Comparison of ENCODE assay signal across 31 cellular contexts in the genomic region with DNA sequence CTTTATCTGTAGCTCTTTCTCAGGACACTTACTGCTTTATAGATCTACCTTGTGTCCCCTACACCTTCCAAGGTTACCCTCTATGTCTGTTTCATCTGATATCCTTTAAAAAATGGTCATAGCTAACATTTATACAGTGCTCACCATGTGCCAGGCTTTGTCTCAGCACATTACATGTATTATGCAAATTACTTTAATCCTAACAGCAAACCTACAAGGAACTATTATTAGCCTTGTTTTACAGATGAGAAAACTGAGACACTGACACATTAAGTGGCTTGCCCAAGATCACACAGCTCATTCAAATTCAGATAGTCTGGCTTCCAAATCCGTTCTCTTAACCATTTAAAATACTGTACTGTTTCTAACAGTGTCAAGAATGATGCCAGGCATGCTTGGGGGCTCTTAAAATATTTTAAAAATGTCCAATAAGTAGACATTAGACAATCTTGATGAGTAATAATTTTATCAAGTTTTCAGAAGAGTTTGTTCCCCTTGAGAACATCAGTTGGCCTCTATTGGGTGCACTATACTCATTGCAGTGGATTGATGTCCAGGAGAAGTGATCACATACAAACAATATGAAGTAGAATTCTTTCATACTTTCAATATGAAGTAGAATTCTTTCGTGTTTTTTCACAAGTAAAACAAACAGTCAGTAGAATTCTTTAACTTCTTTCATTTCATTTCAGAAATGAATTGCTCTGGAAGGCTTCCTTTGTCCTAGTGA.
DNase-seq lines count a peak whose midpoint lies in the region; ATAC-seq and TF ChIP-seq lines count a peak whose summit lies in the region.
"Had no signal": no experiment of that assay in that cellular context is flagged by ENCODE, and none has a peak within 500 bp of the region (broad histone marks: within the 10 kb centered on the region; RNA-seq: fewer than 3 reads in every experiment).

No MANE protein-coding gene starts in this region.

- no peaks in the 10 kb centered on the region for H3K9me3 Mint-ChIP-seq in GM23338
- H3K9me3 Mint-ChIP-seq: activated CD8-positive, alpha-beta T cell treated with anti-CD3 and anti-CD28 coated beads for 36 hours; activated naive CD8-positive, alpha-beta T cell treated with anti-CD3 and anti-CD28 coated beads, Interleukin-2, amount 10 ng/mL, durations not matched to agents 7 days and 5 days; brain; CD8-positive, alpha-beta T cell; H9; immature natural killer cell; naive thymus-derived CD8-positive, alpha-beta T cell; T-helper 1 cell treated with Interleukin-12 subunit alpha and Interleukin-12 subunit beta and Interleukin-4 antibody, amounts not matched to agents 30 μg/mL and 1 μg/mL, for 36 hours had no signal

- H3K4me1 ChIP-seq in GM23338 (ENCODE audit: insufficient read depth) (peaks cover 19% of the 10 kb centered on the region), OCI-LY1 (ENCODE audit: insufficient read depth, low read length, severe bottlenecking) (peaks cover 12% of the 10 kb centered on the region)
- H3K4me1 ChIP-seq: esophagus squamous epithelium, left ventricle myocardium inferior, SJSA1 had no signal

- DNase-seq in GM23338 (ENCODE audit: low spot score) (no peak), ACHN (no peak), iPS-NIHi7 (ENCODE audit: extremely low spot score) (no peak), NCI-H2227 treated with DMSO at 0.1 percent for 48 hours (lab: John Stamatoyannopoulos, UW) (no peak)
- DNase-seq: activated CD4-positive, CD25-positive, alpha-beta regulatory T cell treated with anti-CD3 and anti-CD28 coated beads, Interleukin-2, amount 50 U/mL, for 72 hours; activated CD8-positive, alpha-beta T cell treated with anti-CD3 and anti-CD28 coated beads for 36 hours; activated effector memory CD4-positive, alpha-beta T cell treated with anti-CD3 and anti-CD28 coated beads, Interleukin-2, amount 50 U/mL, for 16 hours; activated naive CD8-positive, alpha-beta T cell treated with anti-CD3 and anti-CD28 coated beads, Interleukin-2, amount 10 ng/mL, durations not matched to agents 7 days and 5 days; activated T-cell treated with anti-CD3 and anti-CD28 coated beads for 4 hours; AML-193; CD8-positive, alpha-beta T cell; DMS153; effector memory CD4-positive, alpha-beta T cell; esophagus squamous epithelium; GF-D8; immature natural killer cell; left ventricle myocardium inferior; midbrain; naive thymus-derived CD8-positive, alpha-beta T cell; NCI-H1436 treated with DMSO at 0.1 percent for 48 hours; ovary; stimulated activated CD4-positive, alpha-beta T cell treated with anti-CD3 and anti-CD28 coated beads, Interleukin-4, amount 100 ng/mL, for 24 hours; stimulated activated naive CD8-positive, alpha-beta T cell treated with anti-CD3 and anti-CD28 coated beads, Interleukin-15, Interleukin-2, amounts not matched to agents 100 U/mL and 50 U/mL, for 24 hours had no signal

- no peak overlapping the region; the same call in 2 of the 3 replicates for H3K4me3 Mint-ChIP-seq in GM23338
- H3K4me3 Mint-ChIP-seq: activated CD8-positive, alpha-beta T cell treated with anti-CD3 and anti-CD28 coated beads for 36 hours; activated naive CD8-positive, alpha-beta T cell treated with anti-CD3 and anti-CD28 coated beads, Interleukin-2, amount 10 ng/mL, durations not matched to agents 7 days and 5 days; brain; CD8-positive, alpha-beta T cell; H9; immature natural killer cell; naive thymus-derived CD8-positive, alpha-beta T cell; T-helper 1 cell treated with Interleukin-12 subunit alpha and Interleukin-12 subunit beta and Interleukin-4 antibody, amounts not matched to agents 30 μg/mL and 1 μg/mL, for 36 hours had no signal

- no peak overlapping the region; the same call in 1 of the 2 replicates for H2AFZ ChIP-seq in GM23338
- H2AFZ ChIP-seq in OCI-LY1 (ENCODE audit: low read length) = no peak overlapping the region

- no peaks in the 10 kb centered on the region for H3K9me3 ChIP-seq in OCI-LY1 (ENCODE audit: low read length)
- H3K9me3 ChIP-seq: esophagus squamous epithelium, left ventricle myocardium inferior, ovary, SJSA1 had no signal

- H3K27me3 Mint-ChIP-seq in GM23338 (ENCODE audit: insufficient read depth, low read depth, poor library complexity) = no peaks in the 10 kb centered on the region

- no peaks in the 10 kb centered on the region for H3K9me2 ChIP-seq in GM23338 (ENCODE audit: insufficient read depth)
- no peaks in the 10 kb centered on the region for H3K9me2 ChIP-seq in OCI-LY1 (ENCODE audit: low read depth, low read length)

- H3K79me2 ChIP-seq in GM23338 (replicated peaks; ENCODE audit: insufficient read depth) = no peaks in the 10 kb centered on the region
- no peaks in the 10 kb centered on the region for H3K79me2 ChIP-seq in OCI-LY1 (ENCODE audit: insufficient read depth, low read length)
- H3K79me2 ChIP-seq: hepatocyte had no signal

- H3K27ac Mint-ChIP-seq in GM23338 = no peak overlapping the region
- H3K27ac Mint-ChIP-seq: activated CD8-positive, alpha-beta T cell treated with anti-CD3 and anti-CD28 coated beads for 36 hours; activated naive CD8-positive, alpha-beta T cell treated with anti-CD3 and anti-CD28 coated beads, Interleukin-2, amount 10 ng/mL, durations not matched to agents 7 days and 5 days; brain; CD8-positive, alpha-beta T cell; H9; immature natural killer cell; naive thymus-derived CD8-positive, alpha-beta T cell; T-helper 1 cell treated with Interleukin-12 subunit alpha and Interleukin-12 subunit beta and Interleukin-4 antibody, amounts not matched to agents 30 μg/mL and 1 μg/mL, for 36 hours had no signal

- H3K36me3 Mint-ChIP-seq in GM23338 (ENCODE audit: low read depth) = no peaks in the 10 kb centered on the region
- H3K36me3 Mint-ChIP-seq: activated naive CD8-positive, alpha-beta T cell treated with anti-CD3 and anti-CD28 coated beads, Interleukin-2, amount 10 ng/mL, durations not matched to agents 7 days and 5 days; brain; CD8-positive, alpha-beta T cell; immature natural killer cell; naive thymus-derived CD8-positive, alpha-beta T cell had no signal

- H3K4me3 ChIP-seq in GM23338 (no peak overlapping the region), OCI-LY1 (ENCODE audit: low read depth, low read length, poor library complexity, severe bottlenecking) (no peak overlapping the region)
- H3K4me3 ChIP-seq: esophagus squamous epithelium, hepatocyte, left ventricle myocardium inferior, ovary, SJSA1 had no signal

- in situ Hi-C loops in ACHN (cut with HindIII; ENCODE audit: low pct_ligation_motif_present, low pct_unique_long_range_greater_than_20kb, low sequenced_read_pairs) = no loop called here

- H4K20me1 ChIP-seq in GM23338 (replicated peaks; ENCODE audit: insufficient read depth) = no peaks in the 10 kb centered on the region
- H4K20me1 ChIP-seq in OCI-LY1 (ENCODE audit: insufficient read depth, low read length) = no peaks in the 10 kb centered on the region

- H3F3A ChIP-seq in GM23338 (replicated peaks; ENCODE audit: low read depth) (no peaks in the 10 kb centered on the region), OCI-LY1 (ENCODE audit: insufficient read depth, low read length) (no peaks in the 10 kb centered on the region)

- H3K27ac ChIP-seq in GM23338 (ENCODE audit: low read depth) (no peak overlapping the region), OCI-LY1 (ENCODE audit: low read depth, low read length, poor library complexity, severe bottlenecking) (peak overlapping the region; percentile 21)
- H3K27ac ChIP-seq: esophagus squamous epithelium, hepatocyte, left ventricle myocardium inferior, ovary, SJSA1 had no signal

- ATAC-seq in GM23338 = no peak
- ATAC-seq in esophagus mucosa = peak; percentile 23
- ATAC-seq in HG03175 (IDR thresholded peaks at IDR 0.05; ENCODE audit: unreplicated experiment) = no peak
- ATAC-seq: activated CD8-positive, alpha-beta T cell treated with anti-CD3 and anti-CD28 coated beads for 36 hours; CD8-positive, alpha-beta T cell; naive thymus-derived CD8-positive, alpha-beta T cell; stimulated activated naive CD8-positive, alpha-beta T cell treated with anti-CD3 and anti-CD28 coated beads, Interleukin-15, Interleukin-2, amounts not matched to agents 100 U/mL and 50 U/mL, for 24 hours had no signal

- H3K4me2 ChIP-seq in GM23338 = peak overlapping the region; percentile 42; the same call in 1 of the 2 replicates
- peak overlapping the region; percentile 27; the same call in 1 of the 2 replicates for H3K4me2 ChIP-seq in OCI-LY1 (ENCODE audit: low read length)
- H3K4me2 ChIP-seq: hepatocyte had no signal

- H3K4me1 Mint-ChIP-seq in GM23338 = peaks cover 18% of the 10 kb centered on the region
- H3K4me1 Mint-ChIP-seq: activated naive CD8-positive, alpha-beta T cell treated with anti-CD3 and anti-CD28 coated beads, Interleukin-2, amount 10 ng/mL, durations not matched to agents 7 days and 5 days; immature natural killer cell; naive thymus-derived CD8-positive, alpha-beta T cell had no signal

- TF ChIP-seq CTCF in GM23338 (conservative IDR thresholded peaks at IDR 0.05; ENCODE audit: low read depth in 2 of 2) (no peak), OCI-LY1 (IDR thresholded peaks at IDR 0.05; ENCODE audit: low read length) (no peak)

- H3K36me3 ChIP-seq in GM23338 (ENCODE audit: insufficient read depth) (no peaks in the 10 kb centered on the region), OCI-LY1 (ENCODE audit: insufficient read depth, low read length) (no peaks in the 10 kb centered on the region)
- H3K36me3 ChIP-seq: esophagus squamous epithelium, left ventricle myocardium inferior, ovary, SJSA1 had no signal

- no peak overlapping the region for H3K9ac ChIP-seq in OCI-LY1 (ENCODE audit: low read length)

- H3K27me3 ChIP-seq in GM23338 (ENCODE audit: insufficient read depth) (no peaks in the 10 kb centered on the region), OCI-LY1 (ENCODE audit: insufficient read depth, low read length) (peaks cover 4% of the 10 kb centered on the region; the same call in 1 of the 2 replicates)
- H3K27me3 ChIP-seq: hepatocyte, ovary had no signal

TF ChIP-seq in GM23338, 12 proteins besides CTCF, POLR2A, EP300 and RAD21:
- TF ChIP-seq, protein P1, sequence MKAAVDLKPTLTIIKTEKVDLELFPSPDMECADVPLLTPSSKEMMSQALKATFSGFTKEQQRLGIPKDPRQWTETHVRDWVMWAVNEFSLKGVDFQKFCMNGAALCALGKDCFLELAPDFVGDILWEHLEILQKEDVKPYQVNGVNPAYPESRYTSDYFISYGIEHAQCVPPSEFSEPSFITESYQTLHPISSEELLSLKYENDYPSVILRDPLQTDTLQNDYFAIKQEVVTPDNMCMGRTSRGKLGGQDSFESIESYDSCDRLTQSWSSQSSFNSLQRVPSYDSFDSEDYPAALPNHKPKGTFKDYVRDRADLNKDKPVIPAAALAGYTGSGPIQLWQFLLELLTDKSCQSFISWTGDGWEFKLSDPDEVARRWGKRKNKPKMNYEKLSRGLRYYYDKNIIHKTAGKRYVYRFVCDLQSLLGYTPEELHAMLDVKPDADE (IDR thresholded peaks at IDR 0.05) = no peak
- no peak for TF ChIP-seq JUNB (IDR thresholded peaks at IDR 0.05; ENCODE audit: unreplicated experiment)
